ENCODE assay signal across 8 cellular contexts in the genomic region with DNA sequence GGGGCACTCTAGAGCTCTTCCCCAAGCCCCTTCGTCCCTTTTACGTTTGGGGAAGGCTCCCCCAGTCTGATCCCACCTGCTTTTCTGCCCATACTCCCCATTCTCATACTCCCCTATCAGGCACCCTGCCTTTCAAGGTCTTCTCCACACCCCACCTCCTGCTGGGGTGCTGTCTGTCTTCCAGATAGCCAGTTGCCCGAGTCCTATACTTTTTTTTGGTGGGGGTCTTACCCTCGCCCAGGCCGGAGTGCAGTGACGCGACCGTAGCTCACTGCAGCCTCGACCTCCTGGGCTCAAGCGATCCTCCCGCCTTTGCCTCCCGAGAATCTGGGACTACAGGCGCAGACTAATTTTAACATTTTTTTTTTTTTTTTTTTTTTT. TPM values are rescaled to one million over a fixed set of nuclear protein-coding genes. Genes with fewer than 3 reads are reported as not detected.
DNase-seq lines count a peak whose midpoint lies in the region; ATAC-seq and TF ChIP-seq lines count a peak whose summit lies in the region.

No MANE protein-coding gene starts in this region.

- no peak for ATAC-seq in GM19328 (IDR thresholded peaks at IDR 0.05; ENCODE audit: unreplicated experiment)

- no TSS peak for BruUV-seq in A673 (replicated peaks; lab: Mats Ljungman, UMichigan)

- peak overlapping the region; percentile 84 for H3K27ac ChIP-seq in A673 (ENCODE audit: low read depth, low read length, poor library complexity, severe bottlenecking)
- H3K27ac ChIP-seq in HEK293 (ENCODE audit: extremely low read depth, low read depth, low read length), result peak overlapping the region; percentile 90
- peak overlapping the region; percentile 97 to 99 for H3K27ac ChIP-seq in breast epithelium

- no peak for TF ChIP-seq POLR2A in breast epithelium (IDR thresholded peaks at IDR 0.05)

- TF ChIP-seq CTCF in A673 (conservative IDR thresholded peaks at IDR 0.05; ENCODE audit: low read depth, low read length) (no peak), HEK293 (tag by site-specific recombination; IDR thresholded peaks at IDR 0.05) (no peak), breast epithelium (IDR thresholded peaks at IDR 0.05) (no peak)

- no peaks in the 10 kb centered on the region for H3K9me3 ChIP-seq in A673 (ENCODE audit: low read depth, low read length, poor library complexity, severe bottlenecking)
- H3K9me3 ChIP-seq in HEK293 (ENCODE audit: control insufficient read depth, insufficient read depth, low read depth, low read length), result no peaks in the 10 kb centered on the region
- H3K9me3 ChIP-seq in breast epithelium, result no peaks in the 10 kb centered on the region
- no peaks in the 10 kb centered on the region for H3K9me3 ChIP-seq in mucosa of stomach (ENCODE audit: control insufficient read depth, low read length)

- H3K36me3 ChIP-seq in A673 (ENCODE audit: insufficient read depth, low read length, poor library complexity, severe bottlenecking) (peaks cover 13% of the 10 kb centered on the region), HEK293 (ENCODE audit: control insufficient read depth in 2 of 2, insufficient read depth in 1 of 2, low read length in 2 of 2) (peaks cover 0 to 22% of the 10 kb centered on the region in 2 experiments; a peak in 2 of 3 replicates), breast epithelium (no peaks in the 10 kb centered on the region), mucosa of stomach (ENCODE audit: control insufficient read depth, insufficient read depth, low read length) (peaks cover 7% of the 10 kb centered on the region)

- H3K9ac ChIP-seq in mucosa of stomach (ENCODE audit: low read length), result peak overlapping the region; percentile 99

- DNase-seq in A673 (ENCODE audit: low spot score), result no peak
- DNase-seq in breast epithelium (ENCODE audit: low spot score in 2 of 2), result peak in 1 of 2 donors; percentile 40
- no peak for DNase-seq in SW 1271 (lab: John Stamatoyannopoulos, UW)
- no peak for DNase-seq in NCI-H345 (lab: John Stamatoyannopoulos, UW)
- no peak for DNase-seq in NOMO-1 treated with DMSO at 0.1 percent for 48 hours (lab: John Stamatoyannopoulos, UW; ENCODE audit: unreplicated experiment)

- H3K27me3 ChIP-seq in A673 (replicated peaks; ENCODE audit: insufficient read depth, low read depth, low read length, poor library complexity) (no peaks in the 10 kb centered on the region), breast epithelium (no peaks in the 10 kb centered on the region), mucosa of stomach (ENCODE audit: control insufficient read depth, insufficient read depth, low read length) (no peaks in the 10 kb centered on the region)

- intact Hi-C loops in A673 (cut with micrococcal nuclease; ENCODE audit: unreplicated experiment) (loop anchor here (2.0 to 10.0 kb wide), 2 partner anchors 21 to 285 kb away; a partner anchor contains a TSS), breast epithelium (cut with DNase I; ENCODE audit: low total_unique reads) (no loop called here)

- CTCF ChIA-PET in A673 (lab: Charles Lee) (interaction anchor here (0.5 to 0.7 kb wide), 2 partner anchors 10 to 191 kb away, joined by 4 to 5 read pairs; no protein-coding TSS in a partner anchor), HEK293 (lab: Yijun Ruan, JAX) (interaction anchor here (0.6 to 3.3 kb wide), 4 partner anchors 17 to 117 kb away, joined by 3 to 18 read pairs (median 4); no protein-coding TSS in a partner anchor)

- POLR2A ChIA-PET in A673 (lab: Charles Lee; ENCODE audit: low non-redundant PET), result no interaction called here
- POLR2A ChIA-PET in HEK293 (lab: Yijun Ruan, JAX), result interaction anchor here (0.7 to 3.0 kb wide), 7 partner anchors 23 to 161 kb away, joined by 3 to 16 read pairs (median 12); a partner anchor contains a TSS

- peak overlapping the region; percentile 72 for H3K4me3 ChIP-seq in A673 (ENCODE audit: low read depth, low read length, poor library complexity, severe bottlenecking)
- H3K4me3 ChIP-seq in HEK293 (ENCODE audit: low read depth, low read length), result peak overlapping the region; percentile 67
- peak overlapping the region; percentile 71 to 84 (median 73) for H3K4me3 ChIP-seq in breast epithelium
- H3K4me3 ChIP-seq in mucosa of stomach (ENCODE audit: low read length), result peak overlapping the region; percentile 71

- H3K4me1 ChIP-seq in A673 (ENCODE audit: insufficient read depth, low read length, poor library complexity, severe bottlenecking), result peaks cover 7% of the 10 kb centered on the region
- peaks cover 8% of the 10 kb centered on the region for H3K4me1 ChIP-seq in HEK293 (ENCODE audit: control insufficient read depth, insufficient read depth, low read length)
- H3K4me1 ChIP-seq in breast epithelium, result peaks cover 0 to 20% of the 10 kb centered on the region in 2 donors
- H3K4me1 ChIP-seq in mucosa of stomach (ENCODE audit: control insufficient read depth, insufficient read depth, low read length), result peaks cover 69% of the 10 kb centered on the region

TF ChIP-seq in HEK293, 187 proteins besides CTCF, POLR2A, EP300 and RAD21:
- TF ChIP-seq ZNF133 (tag by site-specific recombination; IDR thresholded peaks at IDR 0.05) (no peak), ZNF335 (tag by site-specific recombination; conservative IDR thresholded peaks at IDR 0.05) (peak; percentile 34), ZBTB20 (tag by site-specific recombination; IDR thresholded peaks at IDR 0.05) (0 out of 2 replicates have a peak, but pooled peaks have one; percentile 18), ZNF341 (tag by site-specific recombination; IDR thresholded peaks at IDR 0.05; ENCODE audit: low read depth) (peak; percentile 27; the same call in 1 of the 2 replicates)
- TF ChIP-seq, protein P1, sequence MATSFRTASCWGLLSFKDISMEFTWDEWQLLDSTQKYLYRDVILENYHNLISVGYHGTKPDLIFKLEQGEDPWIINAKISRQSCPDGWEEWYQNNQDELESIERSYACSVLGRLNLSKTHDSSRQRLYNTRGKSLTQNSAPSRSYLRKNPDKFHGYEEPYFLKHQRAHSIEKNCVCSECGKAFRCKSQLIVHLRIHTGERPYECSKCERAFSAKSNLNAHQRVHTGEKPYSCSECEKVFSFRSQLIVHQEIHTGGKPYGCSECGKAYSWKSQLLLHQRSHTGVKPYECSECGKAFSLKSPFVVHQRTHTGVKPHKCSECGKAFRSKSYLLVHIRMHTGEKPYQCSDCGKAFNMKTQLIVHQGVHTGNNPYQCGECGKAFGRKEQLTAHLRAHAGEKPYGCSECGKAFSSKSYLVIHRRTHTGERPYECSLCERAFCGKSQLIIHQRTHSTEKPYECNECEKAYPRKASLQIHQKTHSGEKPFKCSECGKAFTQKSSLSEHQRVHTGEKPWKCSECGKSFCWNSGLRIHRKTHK (tag by site-specific recombination; IDR thresholded peaks at IDR 0.05), result no peak
- TF ChIP-seq, protein P2, sequence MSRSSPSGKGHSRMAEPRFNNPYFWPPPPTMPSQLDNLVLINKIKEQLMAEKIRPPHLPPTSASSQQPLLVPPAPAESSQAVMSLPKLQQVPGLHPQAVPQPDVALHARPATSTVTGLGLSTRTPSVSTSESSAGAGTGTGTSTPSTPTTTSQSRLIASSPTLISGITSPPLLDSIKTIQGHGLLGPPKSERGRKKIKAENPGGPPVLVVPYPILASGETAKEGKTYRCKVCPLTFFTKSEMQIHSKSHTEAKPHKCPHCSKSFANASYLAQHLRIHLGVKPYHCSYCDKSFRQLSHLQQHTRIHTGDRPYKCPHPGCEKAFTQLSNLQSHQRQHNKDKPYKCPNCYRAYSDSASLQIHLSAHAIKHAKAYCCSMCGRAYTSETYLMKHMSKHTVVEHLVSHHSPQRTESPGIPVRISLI (tag by site-specific recombination; IDR thresholded peaks at IDR 0.05), result peak; percentile 64

RNA-seq across cellular contexts. Expression of a gene that starts 0.8 kb away (rescaled TPM):
- total RNA-seq in A673 (2021) (20.7 and 22.9 TPM in 2 replicates), breast epithelium (10 to 100 TPM; 10.9 to 57.8 (median 36.4) TPM)

RNA-seq across cellular contexts. Expression of a gene that starts 19.9 kb away (rescaled TPM):
- total RNA-seq in A673 (2021), result 37.8 and 47.1 TPM in 2 replicates
- total RNA-seq in breast epithelium, result 1 to 10 TPM; 5.9 to 9.5 (median 8.5) TPM

RNA-seq across cellular contexts. Expression of a gene that starts 30.7 kb away (rescaled TPM):
- total RNA-seq in A673 (2021), result not detected in 2 replicates
- total RNA-seq in breast epithelium, result 100 to 1,000 TPM in 1 of 3 donors, 10 to 100 TPM in 1, not detected in 1; 81.6 to 137 TPM

RNA-seq across cellular contexts. Expression of a gene that starts 56.0 kb away (rescaled TPM):
- total RNA-seq in A673 (2021), result 133 and 138 TPM in 2 replicates
- 10 to 100 TPM; 39.5 to 49.8 (median 41.0) TPM for total RNA-seq in breast epithelium

RNA-seq across cellular contexts. Expression of a gene that starts 56.1 kb away (rescaled TPM):
- total RNA-seq in A673 (2021) (11.1 and 11.8 TPM in 2 replicates), breast epithelium (1 to 10 TPM; 2.9 to 6.9 (median 4.6) TPM)
